In genomic region chr7:134140889-134141867, GRCh38 we compare ENCODE assay signal across 8 cellular contexts. TPM values are rescaled to one million over a fixed set of nuclear protein-coding genes. Genes with fewer than 3 reads are reported as not detected.
DNase-seq lines count a peak whose midpoint lies in the region; ATAC-seq and TF ChIP-seq lines count a peak whose summit lies in the region.

No MANE protein-coding gene starts in this region.

- intact Hi-C loops in stomach (cut with DNase I; ENCODE audit: low total_unique reads) = no loop called here

- H3K4me1 Mint-ChIP-seq in naive B cell = peaks cover 0 to 7% (median 6%) of the 10 kb centered on the region in 3 donors

- no peaks in the 10 kb centered on the region for H3K36me3 Mint-ChIP-seq in naive B cell

- H3K4me1 ChIP-seq in stomach = peaks cover 0 to 5% (median 2%) of the 10 kb centered on the region in 4 donors

- no peak overlapping the region for H3K27ac Mint-ChIP-seq in naive B cell

- H3K4me3 ChIP-seq in stomach = no peak overlapping the region

- ATAC-seq in HG02642 (IDR thresholded peaks at IDR 0.05; ENCODE audit: poor library complexity, unreplicated experiment) (peak; percentile 97), esophagus mucosa (peak; percentile 69), naive B cell (ENCODE audit: low read depth in 2 of 2) (peak; percentile 50 to 75)

- no peaks in the 10 kb centered on the region for H3K9me3 ChIP-seq in stomach

- no peak overlapping the region for H3K27ac ChIP-seq in stomach

- no peak for TF ChIP-seq EP300 in stomach (IDR thresholded peaks at IDR 0.05)

- no peaks in the 10 kb centered on the region for H3K27me3 Mint-ChIP-seq in naive B cell

- H3K36me3 ChIP-seq in stomach = no peaks in the 10 kb centered on the region

- peak in 5 of 7 experiments; percentile 64 to 90 (median 73) for TF ChIP-seq CTCF in stomach (IDR thresholded peaks at IDR 0.05)

- no peaks in the 10 kb centered on the region for H3K27me3 ChIP-seq in stomach

- DNase-seq in activated gamma-delta T cell treated with Interleukin-2 at 50 U/mL for 16 hours (peak; percentile 41), activated gamma-delta T cell (lab: John Stamatoyannopoulos, UW) (no peak), NCI-H526 (lab: John Stamatoyannopoulos, UW) (peak; percentile 70 to 89), activated T-cell treated with anti-CD3 and anti-CD28 coated beads for 24 hours (ENCODE audit: low read depth) (peak; percentile 20), naive B cell (peak; percentile 38), stomach (peak; percentile 70)

- H3K4me3 Mint-ChIP-seq in naive B cell = no peak overlapping the region

- no peaks in the 10 kb centered on the region for H3K9me3 Mint-ChIP-seq in naive B cell

- no peak for TF ChIP-seq POLR2A in stomach (IDR thresholded peaks at IDR 0.05)

- WGBS in stomach, 5 donors = 54 to 63% (median 54%) methylated on average over 17 to 18 of the region's 18 CpGs

RNA-seq across cellular contexts. Expression of gene LRGUK, which starts 14.0 kb away (rescaled TPM):
- total RNA-seq in esophagus mucosa (0.32 TPM), stomach (1 to 10 TPM in 3 of 5 donors, under 1 TPM in 1, not detected in 1; 0.89 to 4.1 (median 2.5) TPM)
- polyA plus RNA-seq in naive B cell (ENCODE audit: low read depth in 6 of 6) (not detected), stomach (under 1 TPM in 1 of 3 donors, not detected in 2; 0.10 TPM)
